ENCODE assay signal across 8 cellular contexts in genomic region chr17:54891176-54891821, GRCh38. TPM values are rescaled to one million over a fixed set of nuclear protein-coding genes. Genes with fewer than 3 reads are reported as not detected.
DNase-seq lines count a peak whose midpoint lies in the region; ATAC-seq lines count a peak whose summit lies in the region.

No MANE protein-coding gene starts in this region.

- DNase-seq in DMS153 treated with DMSO at 0.1 percent for 48 hours (lab: John Stamatoyannopoulos, UW; ENCODE audit: unreplicated experiment) (peak; percentile 30), NCI-H748 (lab: John Stamatoyannopoulos, UW; ENCODE audit: unreplicated experiment) (peak; percentile 42), cerebellar cortex (ENCODE audit: low spot score) (peak; percentile 20), lung microvascular endothelial cell (ENCODE audit: low read depth in 2 of 2) (peak; percentile 45 to 67)
- DNase-seq in stimulated activated CD8-positive, alpha-beta memory T cell treated with anti-CD3 and anti-CD28 coated beads, Interleukin-4, amount 100 ng/mL, for 48 hours: no peak
- DNase-seq in activated CD4-positive, alpha-beta T cell treated with anti-CD3 and anti-CD28 coated beads, Interleukin-2, amount 50 U/mL, for 4 hours: no peak

- ATAC-seq in HG03442 (IDR thresholded peaks at IDR 0.05; ENCODE audit: unreplicated experiment) (peak; percentile 64), GM21515 (IDR thresholded peaks at IDR 0.05; ENCODE audit: unreplicated experiment) (no peak)

RNA-seq across cellular contexts. Expression of gene TOM1L1, which starts 9.4 kb away (rescaled TPM):
- total RNA-seq in lung microvascular endothelial cell: 0.20 and 0.44 TPM in 2 replicates

Comparison
In these comparisons a context has a peak if more than half of its experiments do, and no peak if none do; other contexts are left out.
1. DNase-seq: peak in DMS153 treated with DMSO at 0.1 percent for 48 hours (single experiment), NCI-H748 (single experiment), cerebellar cortex (single experiment) and lung microvascular endothelial cell (2 of 2); none in stimulated activated CD8-positive, alpha-beta memory T cell treated with anti-CD3 and anti-CD28 coated beads, Interleukin-4, amount 100 ng/mL, for 48 hours (single experiment) and activated CD4-positive, alpha-beta T cell treated with anti-CD3 and anti-CD28 coated beads, Interleukin-2, amount 50 U/mL, for 4 hours (0 of 2).